Comparison of ENCODE assay signal across 8 cellular contexts in genomic region chr11:130068986-130069683, GRCh38. TPM values are rescaled to one million over a fixed set of nuclear protein-coding genes. Genes with fewer than 3 reads are reported as not detected.
DNase-seq lines count a peak whose midpoint lies in the region; ATAC-seq and TF ChIP-seq lines count a peak whose summit lies in the region.

No MANE protein-coding gene starts in this region.

- peaks cover 38% of the 10 kb centered on the region for H3K79me2 ChIP-seq in PC-9 (ENCODE audit: low read depth)

- peaks cover 18% of the 10 kb centered on the region for H3F3A ChIP-seq in PC-9 (ENCODE audit: insufficient read depth, low read depth)

- no peaks in the 10 kb centered on the region for H3K36me3 ChIP-seq in PC-9 (ENCODE audit: low read depth)
- H3K36me3 ChIP-seq in neutrophil: no peaks in the 10 kb centered on the region

- H3K9me3 ChIP-seq in PC-9 (ENCODE audit: insufficient read depth, low read depth): no peaks in the 10 kb centered on the region
- no peaks in the 10 kb centered on the region for H3K9me3 ChIP-seq in neutrophil

- H3K4me2 ChIP-seq in PC-9: peak overlapping the region; percentile 71

- intact Hi-C loops in PC-9 (cut with micrococcal nuclease; ENCODE audit: unreplicated experiment): loop anchor here (1.0 kb wide), 2 partner anchors 46 to 66 kb away; no protein-coding TSS in a partner anchor

- no peak for TF ChIP-seq CTCF in PC-9 (conservative IDR thresholded peaks at IDR 0.05)
- peak; percentile 67 for TF ChIP-seq CTCF in neutrophil (IDR thresholded peaks at IDR 0.05)

- peak overlapping the region; percentile 91 for H2AFZ ChIP-seq in PC-9

- DNase-seq in DMS153 (lab: John Stamatoyannopoulos, UW): peak; percentile 51
- DNase-seq in HPDE6-E6E7 (ENCODE audit: extremely low spot score): peak; percentile 68
- DNase-seq in PC-9: peak in 1 of 2 experiments; percentile 87
- DNase-seq in activated gamma-delta T cell treated with anti-CD3 and anti-CD28 coated beads, Interleukin-2, amount 50 U/mL, for 16 hours (ENCODE audit: low read depth): peak; percentile 24
- peak; percentile 81 for DNase-seq in foreskin melanocyte
- no peak for DNase-seq in HK-2 (ENCODE audit: unreplicated experiment)

- POLR2A ChIA-PET in PC-9 (lab: Charles Lee; ENCODE audit: unreplicated experiment): interaction anchor here (0.8 kb wide), 1 partner anchor 66 kb away, joined by 4 read pairs; no protein-coding TSS in a partner anchor

- TSS peak; percentile 81 for BruUV-seq in PC-9 (replicated peaks; lab: Mats Ljungman, UMichigan)

- CTCF ChIA-PET in PC-9 (lab: Charles Lee): no interaction called here

- ATAC-seq in GM21381 (IDR thresholded peaks at IDR 0.05; ENCODE audit: unreplicated experiment): peak; percentile 37

- H3K4me1 ChIP-seq in PC-9 (replicated peaks; ENCODE audit: insufficient read depth) (peaks cover 48% of the 10 kb centered on the region), neutrophil (ENCODE audit: control insufficient read depth in 1 of 2, insufficient read depth in 1 of 2, low read depth in 1 of 2, low read length in 1 of 2) (peaks cover 31 to 39% of the 10 kb centered on the region in 2 experiments)

- peaks cover 20% of the 10 kb centered on the region for H4K20me1 ChIP-seq in PC-9 (ENCODE audit: insufficient read depth)

- H3K9me2 ChIP-seq in PC-9 (ENCODE audit: insufficient read depth): no peaks in the 10 kb centered on the region

- H3K4me3 ChIP-seq in PC-9 (peak overlapping the region; percentile 55), neutrophil (ENCODE audit: low read depth in 1 of 2, low read length in 1 of 2) (peak overlapping the region; percentile 92 to 96)

- H3K27me3 ChIP-seq in PC-9 (ENCODE audit: insufficient read depth, low read depth): no peaks in the 10 kb centered on the region
- H3K27me3 ChIP-seq in neutrophil: no peaks in the 10 kb centered on the region

- H3K27ac ChIP-seq in PC-9 (peak overlapping the region; percentile 70), neutrophil (peak overlapping the region; percentile 91)

RNA-seq across cellular contexts. Expression of gene APLP2, which starts 0.6 kb away (rescaled TPM):
- total RNA-seq in PC-9 (2021): 306 and 350 TPM in 2 replicates
